In genomic region chr6:16770701-16771569, GRCh38 we compare ENCODE assay signal across 8 cellular contexts. TPM values are rescaled to one million over a fixed set of nuclear protein-coding genes. Genes with fewer than 3 reads are reported as not detected.
DNase-seq lines count a peak whose midpoint lies in the region; ATAC-seq, FAIRE-seq and TF ChIP-seq lines count a peak whose summit lies in the region.

No MANE protein-coding gene starts in this region.

- peak; percentile 78 for ATAC-seq in HG03439 (IDR thresholded peaks at IDR 0.05; ENCODE audit: unreplicated experiment)
- peak; percentile 67 for ATAC-seq in stimulated activated naive CD8-positive, alpha-beta T cell treated with anti-CD3 and anti-CD28 coated beads, Interleukin-15, amount 100 ng/mL, for 72 hours

- no peak for TF ChIP-seq POLR2A in erythroblast (IDR thresholded peaks at IDR 0.05; ENCODE audit: low read length)

- H3K27ac ChIP-seq in OCI-LY3 (ENCODE audit: low read length) (no peak overlapping the region), neural cell (ENCODE audit: low read length) (no peak overlapping the region)

- H3K36me3 ChIP-seq in OCI-LY3 (replicated peaks; ENCODE audit: low read depth, low read length), result no peaks in the 10 kb centered on the region
- no peaks in the 10 kb centered on the region for H3K36me3 ChIP-seq in neural cell (ENCODE audit: insufficient read depth, low read length)

- H3K4me3 Mint-ChIP-seq in stimulated activated naive CD8-positive, alpha-beta T cell treated with anti-CD3 and anti-CD28 coated beads, Interleukin-15, amount 100 ng/mL, for 72 hours, result peak overlapping the region; percentile 17 to 42

- H3F3A ChIP-seq in neural cell (ENCODE audit: insufficient read depth, low read length, poor library complexity, severe bottlenecking), result peaks cover 3% of the 10 kb centered on the region

- no peaks in the 10 kb centered on the region for H3K4me1 ChIP-seq in OCI-LY3 (ENCODE audit: low read length)

- H3K79me2 ChIP-seq in OCI-LY3 (ENCODE audit: low read length) (no peaks in the 10 kb centered on the region), neural cell (replicated peaks; ENCODE audit: insufficient read depth, low read length) (no peaks in the 10 kb centered on the region)

- no peak overlapping the region for H3K9ac ChIP-seq in OCI-LY3 (ENCODE audit: low read length)
- H3K9ac ChIP-seq in neural cell (ENCODE audit: low read length), result no peak overlapping the region

- no peak for TF ChIP-seq EP300 in neural cell (conservative IDR thresholded peaks at IDR 0.05; ENCODE audit: poor library complexity, severe bottlenecking)

- peak; percentile 83 for FAIRE-seq in GM19239 (lab: Jason Lieb, UNC)

- peaks cover 67% of the 10 kb centered on the region for H3K4me1 Mint-ChIP-seq in stimulated activated naive CD8-positive, alpha-beta T cell treated with anti-CD3 and anti-CD28 coated beads, Interleukin-15, amount 100 ng/mL, for 72 hours

- H4K20me1 ChIP-seq in OCI-LY3 (ENCODE audit: insufficient read depth, low read length) (no peaks in the 10 kb centered on the region), neural cell (ENCODE audit: insufficient read depth) (no peaks in the 10 kb centered on the region)

- DNase-seq in C1 segment of cervical spinal cord (lab: John Stamatoyannopoulos, UW) (peak in 10 of 14 donors; percentile 9 to 56 (median 37)), GM19239 (ENCODE audit: insufficient read length, low spot score) (peak; percentile 52), erythroblast (lab: John Stamatoyannopoulos, UW) (peak; percentile 68 to 81)
- DNase-seq in activated CD8-positive, alpha-beta memory T cell treated with anti-CD3 and anti-CD28 coated beads, Interleukin-2, amount 50 U/mL, for 48 hours, result peak; percentile 84
- DNase-seq in stimulated activated naive CD8-positive, alpha-beta T cell treated with anti-CD3 and anti-CD28 coated beads, Interleukin-15, amount 100 ng/mL, for 72 hours, result peak; percentile 59 to 72

- H2AFZ ChIP-seq in OCI-LY3 (ENCODE audit: low read depth, low read length) (0 out of 2 replicates have a peak overlapping the region, but pooled peaks have one; percentile 65), neural cell (ENCODE audit: low read depth, low read length) (no peak overlapping the region)

- no peaks in the 10 kb centered on the region for H3K9me3 Mint-ChIP-seq in stimulated activated naive CD8-positive, alpha-beta T cell treated with anti-CD3 and anti-CD28 coated beads, Interleukin-15, amount 100 ng/mL, for 72 hours

- H3K4me3 ChIP-seq in OCI-LY3 (ENCODE audit: low read length), result no peak overlapping the region
- H3K4me3 ChIP-seq in neural cell (ENCODE audit: low read length), result no peak overlapping the region

- H3K9me2 ChIP-seq in neural cell (ENCODE audit: insufficient read depth, low read length), result no peaks in the 10 kb centered on the region

- TF ChIP-seq RAD21 in neural cell (conservative IDR thresholded peaks at IDR 0.05), result no peak

- H3K27me3 ChIP-seq in OCI-LY3 (ENCODE audit: low read depth, low read length), result peaks cover 8% of the 10 kb centered on the region
- H3K27me3 ChIP-seq in neural cell (ENCODE audit: insufficient read depth, low read depth, low read length), result no peaks in the 10 kb centered on the region

- no peak overlapping the region for H3K27ac Mint-ChIP-seq in stimulated activated naive CD8-positive, alpha-beta T cell treated with anti-CD3 and anti-CD28 coated beads, Interleukin-15, amount 100 ng/mL, for 72 hours

- H3K4me2 ChIP-seq in OCI-LY3 (ENCODE audit: low read length), result peak overlapping the region; percentile 43
- no peak overlapping the region for H3K4me2 ChIP-seq in neural cell (ENCODE audit: low read length)

- no peaks in the 10 kb centered on the region for H3K9me3 ChIP-seq in OCI-LY3 (ENCODE audit: insufficient read depth, low read length)
- H3K9me3 ChIP-seq in neural cell (ENCODE audit: low read length), result no peaks in the 10 kb centered on the region

- no peaks in the 10 kb centered on the region for H3K27me3 Mint-ChIP-seq in stimulated activated naive CD8-positive, alpha-beta T cell treated with anti-CD3 and anti-CD28 coated beads, Interleukin-15, amount 100 ng/mL, for 72 hours

- TF ChIP-seq CTCF in OCI-LY3 (IDR thresholded peaks at IDR 0.05; ENCODE audit: low read depth, low read length) (peak; percentile 68), neural cell (IDR thresholded peaks at IDR 0.05; ENCODE audit: poor library complexity, severe bottlenecking) (peak; percentile 44)

TF ChIP-seq in neural cell, 6 proteins besides CTCF, POLR2A, EP300 and RAD21:
- TF ChIP-seq EZH2 (IDR thresholded peaks at IDR 0.05; ENCODE audit: borderline replicate concordance, insufficient read depth, low read length, poor library complexity, severe bottlenecking) (no peak), MXI1 (conservative IDR thresholded peaks at IDR 0.05; ENCODE audit: poor library complexity, severe bottlenecking) (no peak), REST (IDR thresholded peaks at IDR 0.05; ENCODE audit: borderline replicate concordance) (no peak), SMC3 (conservative IDR thresholded peaks at IDR 0.05; ENCODE audit: poor library complexity) (no peak), POLR2AphosphoS5 (IDR thresholded peaks at IDR 0.05) (no peak), TAF1 (IDR thresholded peaks at IDR 0.05; ENCODE audit: low read depth) (no peak)

RNA-seq across cellular contexts. Expression of gene ATXN1, which starts 9.7 kb away (rescaled TPM):
- 23.6 and 28.2 TPM in 2 replicates for polyA plus RNA-seq in neural cell
- 103 and 128 TPM in 2 replicates for polyA minus RNA-seq in neural cell
